26 cellular contexts compared by ENCODE assay signal in genomic region chr10:5163487-5163886, GRCh38. TPM values are rescaled to one million over a fixed set of nuclear protein-coding genes. Genes with fewer than 3 reads are reported as not detected.
"Had no signal": no experiment of that assay in that cellular context is flagged by ENCODE, and none has a peak within 500 bp of the region (broad histone marks: within the 10 kb centered on the region; RNA-seq: fewer than 3 reads in every experiment).

No MANE protein-coding gene starts in this region.

- H3K4me2 ChIP-seq: KMS-11 had no signal

- FAIRE-seq: HepG2 had no signal

- H3K9ac ChIP-seq: KMS-11 had no signal

- H3K27ac ChIP-seq: KMS-11, RWPE1 had no signal

- ATAC-seq: HepG2, Panc1, PC-3, SK-N-SH treated with all-trans-retinoic acid at 6 μM for 48 hours had no signal

- DNase-seq: IMR-90, MV-4-11, NCI-H1048, NCI-H1105, NCI-H1417, NCI-H1436 treated with DMSO at 0.1 percent for 48 hours, NCI-H1694, NCI-H187 treated with DMSO at 0.1 percent for 48 hours, NCI-H2029 treated with DMSO at 0.1 percent for 48 hours, NCI-H2171, NCI-H226, NCI-H446, NCI-H510A, NCI-H524 treated with DMSO at 0.1 percent for 48 hours, NCI-H69, NCI-H774, PC-3, SHP77 had no signal

RNA-seq across cellular contexts. Expression of gene AKR1C8, which starts 21.5 kb away (rescaled TPM):
- total RNA-seq: HepG2, HT1080, IMR-90, LHCN-M2, MCF 10A, PC-3 had no signal
- polyA plus RNA-seq: IMR-90 had no signal

RNA-seq across cellular contexts. Expression of gene AKR1C4, which starts 33.1 kb away (rescaled TPM):
- total RNA-seq: HT1080, IMR-90, LHCN-M2, MCF 10A, PC-3 had no signal
- polyA plus RNA-seq: IMR-90 had no signal
